Comparison of ENCODE assay signal across 2 cellular contexts in genomic region chr12:111954974-111955373, GRCh38.
TF ChIP-seq lines count a peak whose summit lies in the region.

No MANE protein-coding gene starts in this region.

TF ChIP-seq in HepG2, 621 proteins besides CTCF, POLR2A, EP300 and RAD21:
- TF ChIP-seq ZNF253 (CRISPR knock-in tag; IDR thresholded peaks at IDR 0.05; ENCODE audit: borderline replicate concordance) (peak; percentile 96), SALL1 (CRISPR knock-in tag; IDR thresholded peaks at IDR 0.05) (no peak)

TF ChIP-seq in K562, 482 proteins besides CTCF, POLR2A, EP300 and RAD21:
- TF ChIP-seq CBX5 (IDR thresholded peaks at IDR 0.05; ENCODE audit: borderline replicate concordance, low read depth) (peak; percentile 75; the same call in 1 of the 2 replicates), MAFF (IDR thresholded peaks at IDR 0.05; ENCODE audit: low read length) (no peak), TRIM24 (IDR thresholded peaks at IDR 0.05) (peak; percentile 12 to 63; a peak in 3 of 4 replicates), CBX3 (IDR thresholded peaks at IDR 0.05; ENCODE audit: borderline replicate concordance in 1 of 2, low read length in 2 of 2) (peak in 1 of 2 experiments; percentile 79; a peak in 2 of 3 replicates), ZNF280A (IDR thresholded peaks at IDR 0.05; ENCODE audit: low read depth, partially characterized antibody) (peak; percentile 67), MECOM (CRISPR knock-in tag; IDR thresholded peaks at IDR 0.05) (no peak), TRIM28 (IDR thresholded peaks at IDR 0.05) (peak; percentile 90), FOXA3 (CRISPR knock-in tag; conservative IDR thresholded peaks at IDR 0.05 in 1 of 2, IDR thresholded peaks at IDR 0.05 in 1 of 2) (peak; percentile 50 to 90; a peak in 3 of 4 replicates), FUS (optimal IDR thresholded peaks at IDR 0.05; ENCODE audit: low read depth, low read length) (no peak)
- TF ChIP-seq, protein P1, sequence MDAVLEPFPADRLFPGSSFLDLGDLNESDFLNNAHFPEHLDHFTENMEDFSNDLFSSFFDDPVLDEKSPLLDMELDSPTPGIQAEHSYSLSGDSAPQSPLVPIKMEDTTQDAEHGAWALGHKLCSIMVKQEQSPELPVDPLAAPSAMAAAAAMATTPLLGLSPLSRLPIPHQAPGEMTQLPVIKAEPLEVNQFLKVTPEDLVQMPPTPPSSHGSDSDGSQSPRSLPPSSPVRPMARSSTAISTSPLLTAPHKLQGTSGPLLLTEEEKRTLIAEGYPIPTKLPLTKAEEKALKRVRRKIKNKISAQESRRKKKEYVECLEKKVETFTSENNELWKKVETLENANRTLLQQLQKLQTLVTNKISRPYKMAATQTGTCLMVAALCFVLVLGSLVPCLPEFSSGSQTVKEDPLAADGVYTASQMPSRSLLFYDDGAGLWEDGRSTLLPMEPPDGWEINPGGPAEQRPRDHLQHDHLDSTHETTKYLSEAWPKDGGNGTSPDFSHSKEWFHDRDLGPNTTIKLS (IDR thresholded peaks at IDR 0.05; ENCODE audit: borderline replicate concordance, low read depth), result no peak
- TF ChIP-seq, protein P2, sequence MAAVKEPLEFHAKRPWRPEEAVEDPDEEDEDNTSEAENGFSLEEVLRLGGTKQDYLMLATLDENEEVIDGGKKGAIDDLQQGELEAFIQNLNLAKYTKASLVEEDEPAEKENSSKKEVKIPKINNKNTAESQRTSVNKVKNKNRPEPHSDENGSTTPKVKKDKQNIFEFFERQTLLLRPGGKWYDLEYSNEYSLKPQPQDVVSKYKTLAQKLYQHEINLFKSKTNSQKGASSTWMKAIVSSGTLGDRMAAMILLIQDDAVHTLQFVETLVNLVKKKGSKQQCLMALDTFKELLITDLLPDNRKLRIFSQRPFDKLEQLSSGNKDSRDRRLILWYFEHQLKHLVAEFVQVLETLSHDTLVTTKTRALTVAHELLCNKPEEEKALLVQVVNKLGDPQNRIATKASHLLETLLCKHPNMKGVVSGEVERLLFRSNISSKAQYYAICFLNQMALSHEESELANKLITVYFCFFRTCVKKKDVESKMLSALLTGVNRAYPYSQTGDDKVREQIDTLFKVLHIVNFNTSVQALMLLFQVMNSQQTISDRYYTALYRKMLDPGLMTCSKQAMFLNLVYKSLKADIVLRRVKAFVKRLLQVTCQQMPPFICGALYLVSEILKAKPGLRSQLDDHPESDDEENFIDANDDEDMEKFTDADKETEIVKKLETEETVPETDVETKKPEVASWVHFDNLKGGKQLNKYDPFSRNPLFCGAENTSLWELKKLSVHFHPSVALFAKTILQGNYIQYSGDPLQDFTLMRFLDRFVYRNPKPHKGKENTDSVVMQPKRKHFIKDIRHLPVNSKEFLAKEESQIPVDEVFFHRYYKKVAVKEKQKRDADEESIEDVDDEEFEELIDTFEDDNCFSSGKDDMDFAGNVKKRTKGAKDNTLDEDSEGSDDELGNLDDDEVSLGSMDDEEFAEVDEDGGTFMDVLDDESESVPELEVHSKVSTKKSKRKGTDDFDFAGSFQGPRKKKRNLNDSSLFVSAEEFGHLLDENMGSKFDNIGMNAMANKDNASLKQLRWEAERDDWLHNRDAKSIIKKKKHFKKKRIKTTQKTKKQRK (IDR thresholded peaks at IDR 0.05; ENCODE audit: borderline replicate concordance, low read depth, low read length), result no peak
